Comparison of ENCODE assay signal across 26 cellular contexts in the genomic region with DNA sequence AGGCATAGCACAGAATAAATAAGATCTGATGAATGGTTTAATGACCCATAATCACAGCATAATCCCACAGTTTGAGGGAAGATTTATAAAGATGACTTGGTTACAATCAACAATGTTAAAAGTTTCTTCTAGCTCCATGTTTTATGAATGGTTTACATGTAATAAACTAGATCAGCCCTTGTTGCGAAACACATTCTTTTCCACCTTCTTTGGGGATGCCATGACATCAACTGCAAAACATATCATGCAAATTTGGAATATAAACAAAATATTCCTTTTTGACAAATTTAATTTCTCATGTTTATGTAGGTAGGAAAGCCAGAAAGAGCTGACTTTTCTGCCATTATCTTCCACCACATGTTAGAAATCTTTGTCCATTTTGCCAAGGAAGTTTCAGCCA.
DNase-seq lines count a peak whose midpoint lies in the region; ATAC-seq, FAIRE-seq and TF ChIP-seq lines count a peak whose summit lies in the region.
"Had no signal": no experiment of that assay in that cellular context is flagged by ENCODE, and none has a peak within 500 bp of the region (broad histone marks: within the 10 kb centered on the region; RNA-seq: fewer than 3 reads in every experiment).

No MANE protein-coding gene starts in this region.

- H3K23ac ChIP-seq in H1 (ENCODE audit: insufficient read length), result no peak overlapping the region

- H3K27me3 ChIP-seq in HepG2 (ENCODE audit: control insufficient read depth in 1 of 2, insufficient read depth in 2 of 2, low read length in 2 of 2), result no peaks in the 10 kb centered on the region
- H3K27me3 ChIP-seq in right lobe of liver, result no peaks in the 10 kb centered on the region
- no peaks in the 10 kb centered on the region for H3K27me3 ChIP-seq in H1 (replicated peaks in 1 of 4; ENCODE audit: control insufficient read depth in 3 of 4, extremely low read depth in 1 of 4, insufficient read depth in 3 of 4, low read length in 3 of 4)
- H3K27me3 ChIP-seq: BE2C, BLaER1 had no signal

- no peak overlapping the region for H4K5ac ChIP-seq in H1 (ENCODE audit: insufficient read length, low read depth, low read length)

- H2BK15ac ChIP-seq in H1 (ENCODE audit: low read length), result no peak overlapping the region

- no peak overlapping the region for H2BK12ac ChIP-seq in H1 (ENCODE audit: low read depth, low read length)

- H3K4me3 ChIP-seq in HepG2 (replicated peaks in 1 of 3; ENCODE audit: insufficient read depth in 1 of 3, low read depth in 2 of 3, low read length in 3 of 3) (no peak overlapping the region), right lobe of liver (no peak overlapping the region), H1 (ENCODE audit: extremely low read depth in 1 of 4, insufficient read depth in 2 of 4, low read depth in 3 of 4, low read length in 4 of 4) (no peak overlapping the region)
- H3K4me3 ChIP-seq: BLaER1, GM12878 had no signal

- H3K27ac ChIP-seq in HepG2 (ENCODE audit: extremely low read length, insufficient read depth, low read length), result no peak overlapping the region
- H3K27ac ChIP-seq in right lobe of liver, result no peak overlapping the region
- no peak overlapping the region for H3K27ac ChIP-seq in H1 (ENCODE audit: low read depth, low read length)
- H3K27ac ChIP-seq: 22Rv1, BLaER1 had no signal

- no peak overlapping the region for H3K18ac ChIP-seq in H1 (ENCODE audit: extremely low read depth, low read length)

- H3K9ac ChIP-seq in HepG2 (ENCODE audit: insufficient read depth, low read depth, low read length) (no peak overlapping the region), H1 (replicated peaks in 1 of 4; ENCODE audit: extremely low read depth in 1 of 4, low read depth in 3 of 4, low read length in 3 of 4) (no peak overlapping the region)
- H3K9ac ChIP-seq: BLaER1 had no signal

- H4K20me1 ChIP-seq in HepG2 (ENCODE audit: insufficient read depth, low read length) (no peaks in the 10 kb centered on the region), H1 (replicated peaks in 1 of 2; ENCODE audit: control insufficient read depth in 1 of 2, insufficient read depth in 2 of 2, low read length in 2 of 2) (no peaks in the 10 kb centered on the region)
- H4K20me1 ChIP-seq: BLaER1 had no signal

- H2AFZ ChIP-seq in HepG2 (ENCODE audit: low read length) (no peak overlapping the region), H1 (ENCODE audit: low read length) (no peak overlapping the region)

- BruUV-seq in HepG2 (replicated peaks; lab: Mats Ljungman, UMichigan), result no TSS peak

- TF ChIP-seq CTCF in HepG2 (CRISPR knock-in tag; IDR thresholded peaks at IDR 0.05), result no peak
- no peak for TF ChIP-seq CTCF in right lobe of liver (IDR thresholded peaks at IDR 0.05)
- TF ChIP-seq CTCF in H1 (IDR thresholded peaks at IDR 0.05; ENCODE audit: control extremely low read depth in 1 of 3, insufficient read depth in 1 of 3, low read depth in 1 of 3, low read length in 3 of 3), result no peak

- TF ChIP-seq RAD21 in HepG2 (CRISPR knock-in tag; IDR thresholded peaks at IDR 0.05) (no peak), H1 (IDR thresholded peaks at IDR 0.05 in 1 of 2, conservative IDR thresholded peaks at IDR 0.05 in 1 of 2; ENCODE audit: low read depth in 2 of 2, low read length in 2 of 2) (no peak)

- H2BK120ac ChIP-seq in H1 (replicated peaks; ENCODE audit: low read depth, low read length), result no peak overlapping the region

- no peak overlapping the region for H2BK20ac ChIP-seq in H1 (ENCODE audit: low read length)

- no peak overlapping the region for H4K91ac ChIP-seq in H1 (replicated peaks; ENCODE audit: insufficient read length, low read length)

- TF ChIP-seq POLR2A in HepG2 (IDR thresholded peaks at IDR 0.05; ENCODE audit: insufficient read depth in 1 of 2, low read depth in 2 of 2, low read length in 2 of 2) (no peak), right lobe of liver (IDR thresholded peaks at IDR 0.05) (no peak), H1 (IDR thresholded peaks at IDR 0.05; ENCODE audit: control extremely low read depth in 1 of 2, low read depth in 2 of 2, low read length in 2 of 2) (no peak)

- CTCF ChIA-PET in HepG2 (lab: Yijun Ruan, JAX; ENCODE audit: low intra/inter-chr PET ratio, low total read pairs), result no interaction called here
- CTCF ChIA-PET in H1 (lab: Charles Lee; ENCODE audit: partially characterized antibody), result no interaction called here

- H3K4me1 ChIP-seq in HepG2 (ENCODE audit: insufficient read depth, low read length) (no peaks in the 10 kb centered on the region), right lobe of liver (no peaks in the 10 kb centered on the region), H1 (replicated peaks in 1 of 4; ENCODE audit: control insufficient read depth in 3 of 4, insufficient read depth in 4 of 4, low read length in 3 of 4) (no peaks in the 10 kb centered on the region)
- H3K4me1 ChIP-seq: BE2C, BLaER1 had no signal

- no peaks in the 10 kb centered on the region for H3K36me3 ChIP-seq in HepG2 (replicated peaks in 1 of 2; ENCODE audit: control insufficient read depth in 1 of 2, insufficient read depth in 2 of 2, low read length in 2 of 2)
- no peaks in the 10 kb centered on the region for H3K36me3 ChIP-seq in right lobe of liver
- H3K36me3 ChIP-seq in H1 (ENCODE audit: control insufficient read depth in 2 of 4, insufficient read depth in 4 of 4, low read length in 3 of 4), result no peaks in the 10 kb centered on the region
- H3K36me3 ChIP-seq: BE2C, BLaER1 had no signal

- no peak overlapping the region for H4K8ac ChIP-seq in H1 (ENCODE audit: extremely low read depth, insufficient read depth, low read length)

- H3K4me2 ChIP-seq in HepG2 (ENCODE audit: low read depth, low read length) (no peak overlapping the region), H1 (ENCODE audit: insufficient read depth in 1 of 2, low read depth in 2 of 2, low read length in 2 of 2) (no peak overlapping the region)
- H3K4me2 ChIP-seq: BLaER1 had no signal

- in situ Hi-C loops in HepG2 (cut with HindIII; ENCODE audit: extremely low pct_ligation_motif_present, low pct_unique_long_range_greater_than_20kb), result no loop called here

- no peak overlapping the region for H2BK5ac ChIP-seq in H1 (ENCODE audit: low read depth, low read length)

- H3K56ac ChIP-seq in H1 (replicated peaks; ENCODE audit: insufficient read length, low read depth, low read length), result no peak overlapping the region

- H3K79me1 ChIP-seq in H1 (ENCODE audit: low read depth, low read length), result no peaks in the 10 kb centered on the region

- ATAC-seq in HepG2, result no peak
- no peak for ATAC-seq in right lobe of liver
- no peak for ATAC-seq in GM19452 (IDR thresholded peaks at IDR 0.05; ENCODE audit: unreplicated experiment)
- ATAC-seq: GM12878 had no signal

- H3K79me2 ChIP-seq in HepG2 (ENCODE audit: insufficient read depth, low read length) (no peaks in the 10 kb centered on the region), H1 (ENCODE audit: control insufficient read depth in 1 of 2, insufficient read depth in 2 of 2, low read length in 2 of 2) (no peaks in the 10 kb centered on the region)

- 32% methylated on average over 1 of the region's 1 CpG for WGBS in HepG2 (ENCODE audit: low lambda C conversion rate)
- 75% methylated on average over 1 of the region's 1 CpG for WGBS in right lobe of liver (ENCODE audit: insufficient coverage, low coverage, low lambda C conversion rate, missing lambda C conversion rate)
- WGBS in H1 (ENCODE audit: extremely low coverage in 1 of 2, insufficient coverage in 1 of 2, insufficient read length in 1 of 2, insufficient replicate concordance in 2 of 2, low coverage in 1 of 2, low lambda C conversion rate in 2 of 2, missing lambda C conversion rate in 1 of 2), 2 experiments, result 100% methylated on average over 1 of the region's 1 CpG; no CpG with 5 or more reads in 1 of the 2 experiments

- FAIRE-seq in HepG2 (lab: Jason Lieb, UNC), result no peak
- no peak for FAIRE-seq in H1 (lab: Jason Lieb, UNC)
- FAIRE-seq: A204.1, GM12878, GM12892, GM18507 had no signal

- DNase-seq in HepG2 (ENCODE audit: low spot score) (no peak), right lobe of liver (no peak), amniotic epithelial cell (ENCODE audit: low read depth) (peak; percentile 1), H1 (ENCODE audit: low read depth in 1 of 2, low spot score in 2 of 2) (no peak), HCEC 1CT (no peak)
- DNase-seq: ACHN; BE2C; C1 segment of cervical spinal cord; CD4-positive, alpha-beta memory T cell; CD4-positive, CD25-positive, alpha-beta regulatory T cell; CD8-positive, alpha-beta memory T cell; COR-L47; DMS 273 treated with DMSO at 0.1 percent for 48 hours; DMS153; DMS53; DMS79; DND-41; EL; GDM1 had no signal

- POLR2A ChIA-PET in HepG2 (lab: Yijun Ruan, JAX), result no interaction called here
- POLR2A ChIA-PET in H1 (lab: Charles Lee; ENCODE audit: partially characterized antibody), result no interaction called here

- H3K9me3 ChIP-seq in HepG2 (ENCODE audit: low read length) (peaks cover 7% of the 10 kb centered on the region; the same call in 1 of the 2 replicates), right lobe of liver (no peaks in the 10 kb centered on the region), H1 (ENCODE audit: insufficient read depth in 2 of 2, low read depth in 1 of 2, low read length in 1 of 2) (no peaks in the 10 kb centered on the region)
- H3K9me3 ChIP-seq: BE2C, BLaER1 had no signal

- H3K23me2 ChIP-seq in H1 (ENCODE audit: low read depth, low read length), result no peaks in the 10 kb centered on the region

- intact Hi-C loops in HepG2 (cut with micrococcal nuclease; ENCODE audit: unreplicated experiment), result no loop called here
- intact Hi-C loops in right lobe of liver (cut with DNase I), result no loop called here

- no peak overlapping the region for H3K4ac ChIP-seq in H1 (replicated peaks; ENCODE audit: insufficient read length, low read depth, low read length)

- TF ChIP-seq EP300 in HepG2 (IDR thresholded peaks at IDR 0.05; ENCODE audit: low read depth in 2 of 2, low read length in 2 of 2), result no peak
- no peak for TF ChIP-seq EP300 in HepG2 (CRISPR knock-in tag; IDR thresholded peaks at IDR 0.05; ENCODE audit: borderline replicate concordance)
- no peak for TF ChIP-seq EP300 in H1 (IDR thresholded peaks at IDR 0.05; ENCODE audit: borderline replicate concordance in 1 of 2, low read depth in 2 of 2, low read length in 2 of 2)

- no peak overlapping the region for H2AK5ac ChIP-seq in H1 (ENCODE audit: low read depth, low read length)

- no peak overlapping the region for H3K14ac ChIP-seq in H1 (ENCODE audit: insufficient read length)

TF ChIP-seq in H1, 55 proteins besides CTCF, POLR2A, EP300 and RAD21:
- TF ChIP-seq CEBPB (IDR thresholded peaks at IDR 0.05; ENCODE audit: low read depth, low read length) (peak; percentile 53; the same call in 1 of the 2 replicates), TAF7 (optimal IDR thresholded peaks at IDR 0.05; ENCODE audit: borderline replicate concordance, low read depth, low read length) (no peak), CHD2 (IDR thresholded peaks at IDR 0.05; ENCODE audit: low read length) (no peak)
